Comparison of ENCODE assay signal across 1 cellular context in the genomic region with DNA sequence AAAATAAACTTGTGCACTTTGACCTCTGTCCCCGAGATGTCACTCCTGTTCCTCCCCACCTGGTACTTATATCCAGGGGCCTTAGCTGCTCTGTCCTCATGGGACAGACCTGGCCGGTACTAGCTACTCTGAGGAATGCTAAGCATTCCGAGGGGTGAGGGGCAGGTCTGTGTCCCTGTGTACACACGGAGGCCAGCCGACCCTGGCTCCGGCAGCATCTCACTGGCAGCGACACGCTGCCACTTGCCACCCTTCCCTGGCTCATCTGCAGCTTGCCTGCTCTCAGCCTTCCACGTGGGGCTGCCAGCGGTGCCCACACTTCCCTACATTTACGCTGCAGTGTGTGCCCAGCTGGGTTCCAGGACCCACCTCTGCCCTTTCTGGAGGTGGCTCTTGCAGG.
TF ChIP-seq lines count a peak whose summit lies in the region.

No MANE protein-coding gene starts in this region.

TF ChIP-seq in SK-N-SH, 30 proteins besides CTCF, POLR2A, EP300 and RAD21 (continued from another document):
- TF ChIP-seq, protein P1, sequence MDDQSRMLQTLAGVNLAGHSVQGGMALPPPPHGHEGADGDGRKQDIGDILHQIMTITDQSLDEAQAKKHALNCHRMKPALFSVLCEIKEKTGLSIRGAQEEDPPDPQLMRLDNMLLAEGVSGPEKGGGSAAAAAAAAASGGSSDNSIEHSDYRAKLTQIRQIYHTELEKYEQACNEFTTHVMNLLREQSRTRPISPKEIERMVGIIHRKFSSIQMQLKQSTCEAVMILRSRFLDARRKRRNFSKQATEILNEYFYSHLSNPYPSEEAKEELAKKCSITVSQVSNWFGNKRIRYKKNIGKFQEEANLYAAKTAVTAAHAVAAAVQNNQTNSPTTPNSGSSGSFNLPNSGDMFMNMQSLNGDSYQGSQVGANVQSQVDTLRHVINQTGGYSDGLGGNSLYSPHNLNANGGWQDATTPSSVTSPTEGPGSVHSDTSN (IDR thresholded peaks at IDR 0.05) = no peak
